In genomic region chr10:131961777-131962450, GRCh38 we compare ENCODE assay signal across 15 cellular contexts. TPM values are rescaled to one million over a fixed set of nuclear protein-coding genes. Genes with fewer than 3 reads are reported as not detected.
DNase-seq lines count a peak whose midpoint lies in the region; ATAC-seq and TF ChIP-seq lines count a peak whose summit lies in the region.
"Had no signal": no experiment of that assay in that cellular context is flagged by ENCODE, and none has a peak within 500 bp of the region (broad histone marks: within the 10 kb centered on the region; RNA-seq: fewer than 3 reads in every experiment).

No MANE protein-coding gene starts in this region.

- no peaks in the 10 kb centered on the region for H3K4me1 ChIP-seq in lower lobe of right lung
- H3K4me1 ChIP-seq: Caco-2 had no signal

- intact Hi-C loops in lower lobe of right lung (cut with DNase I) = no loop called here

- H3K4me1 Mint-ChIP-seq in mesothelial cell of epicardium = no peaks in the 10 kb centered on the region

- DNase-seq in AG08395 (ENCODE audit: low spot score) = peak; percentile 66
- peak; percentile 56 for DNase-seq in EL
- DNase-seq in SK-N-MC (ENCODE audit: low read depth, low spot score) = no peak
- DNase-seq in lower lobe of right lung = no peak
- DNase-seq in T1000 (lab: John Stamatoyannopoulos, UW) = no peak
- no peak for DNase-seq in mesothelial cell of epicardium (ENCODE audit: low spot score in 2 of 2, unreplicated experiment in 2 of 2)
- DNase-seq: activated CD4-positive, CD25-positive, alpha-beta regulatory T cell; activated naive CD4-positive, alpha-beta T cell; Caco-2; dermis blood vessel endothelial cell; NCI-H1930; RPMI8226 had no signal

- H3K9me3 ChIP-seq in SK-N-MC (ENCODE audit: low read depth, low read length) (no peaks in the 10 kb centered on the region), lower lobe of right lung (no peaks in the 10 kb centered on the region)
- H3K9me3 ChIP-seq: Caco-2, thoracic aorta had no signal

- H3K27ac ChIP-seq in SK-N-MC = 0 out of 2 replicates have a peak overlapping the region, but pooled peaks have one; percentile 6
- no peak overlapping the region for H3K27ac ChIP-seq in lower lobe of right lung
- H3K27ac ChIP-seq: thoracic aorta had no signal

- no peak overlapping the region for H3K9ac ChIP-seq in SK-N-MC (ENCODE audit: insufficient read length)

- H3K27ac Mint-ChIP-seq in mesothelial cell of epicardium = no peak overlapping the region

- no peaks in the 10 kb centered on the region for H3K27me3 ChIP-seq in lower lobe of right lung (ENCODE audit: low read depth)

- H3K9me3 Mint-ChIP-seq in mesothelial cell of epicardium = no peaks in the 10 kb centered on the region

- no peaks in the 10 kb centered on the region for H3K27me3 Mint-ChIP-seq in mesothelial cell of epicardium (ENCODE audit: low read depth)

- H3K36me3 Mint-ChIP-seq in mesothelial cell of epicardium = peaks cover 24% of the 10 kb centered on the region

- H3K4me3 ChIP-seq in SK-N-MC = no peak overlapping the region
- peak overlapping the region; percentile 17 for H3K4me3 ChIP-seq in lower lobe of right lung
- H3K4me3 ChIP-seq: thoracic aorta had no signal

- no peak overlapping the region for H3K4me3 Mint-ChIP-seq in mesothelial cell of epicardium

- H3K36me3 ChIP-seq in SK-N-MC (ENCODE audit: insufficient read depth, low read length) (no peaks in the 10 kb centered on the region), lower lobe of right lung (peaks cover 19% of the 10 kb centered on the region)

- no peak for TF ChIP-seq CTCF in lower lobe of right lung (IDR thresholded peaks at IDR 0.05)
- no peak for TF ChIP-seq CTCF in mesothelial cell of epicardium (IDR thresholded peaks at IDR 0.05; ENCODE audit: unreplicated experiment)

- ATAC-seq in lower lobe of right lung (no peak), HG03469 (IDR thresholded peaks at IDR 0.05; ENCODE audit: unreplicated experiment) (no peak), HG02642 (IDR thresholded peaks at IDR 0.05; ENCODE audit: poor library complexity, unreplicated experiment) (no peak)

RNA-seq across cellular contexts. Expression of gene BNIP3, which starts 19.8 kb away (rescaled TPM):
- total RNA-seq in lower lobe of right lung (38.9 TPM), mesothelial cell of epicardium (50.8 to 57.2 TPM (median 53.0 TPM) in 3 replicates)

Comparison
In these comparisons a context has a peak if more than half of its experiments do, and no peak if none do; other contexts are left out.
1. DNase-seq: peak in AG08395 (single experiment) and EL (single experiment); none in SK-N-MC (single experiment), lower lobe of right lung (single experiment), T1000 (single experiment) and mesothelial cell of epicardium (0 of 2).